ENCODE assay signal across 20 cellular contexts in the genomic region with DNA sequence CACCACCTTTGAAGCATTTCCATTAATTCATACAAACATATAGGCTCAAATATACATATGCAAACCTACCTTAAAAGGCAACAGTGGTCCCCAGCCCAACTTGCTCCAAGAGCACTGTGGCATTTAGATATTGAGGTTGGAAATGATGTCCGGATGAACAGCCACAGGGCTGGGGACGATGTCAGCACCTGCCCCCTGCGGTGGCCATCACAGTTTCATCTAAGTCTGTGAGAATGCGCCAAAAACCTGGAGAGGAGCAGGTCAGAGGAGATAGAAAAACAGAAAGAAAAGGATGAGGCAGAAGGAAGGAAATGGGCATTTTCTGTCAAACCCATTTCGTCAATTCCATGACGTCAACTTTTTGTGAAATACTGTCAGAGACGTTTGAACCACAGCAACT.
"Had no signal": no experiment of that assay in that cellular context is flagged by ENCODE, and none has a peak within 500 bp of the region (broad histone marks: within the 10 kb centered on the region; RNA-seq: fewer than 3 reads in every experiment).

No MANE protein-coding gene starts in this region.

- H3K9me3 ChIP-seq: MG63, SJSA1 had no signal

- H3K27me3 ChIP-seq: MG63, SJSA1 had no signal

- H3K4me3 ChIP-seq: MG63, SJSA1, SK-N-MC had no signal

- DNase-seq: KBM-7, MG63, NCI-H1092, NCI-H1105 treated with DMSO at 0.1 percent for 48 hours, NCI-H1417 treated with DMSO at 0.1 percent for 48 hours, NCI-H146, NCI-H1694 treated with DMSO at 0.1 percent for 48 hours, NCI-H1930, NCI-H2081, NCI-H2107, NCI-H2227 treated with DMSO at 0.1 percent for 48 hours, NCI-H524 treated with DMSO at 0.1 percent for 48 hours, NCI-H69, NCI-H774, Right ventricle myocardium superior, RPMI8226, SIG-M5, SW 1271 had no signal

- H3K27ac ChIP-seq: SJSA1, SK-N-MC had no signal

- H3K36me3 ChIP-seq: MG63, SJSA1 had no signal
